25 cellular contexts compared by ENCODE assay signal in genomic region chr2:134573724-134574123, GRCh38.
"Had no signal": no experiment of that assay in that cellular context is flagged by ENCODE, and none has a peak within 500 bp of the region (broad histone marks: within the 10 kb centered on the region; RNA-seq: fewer than 3 reads in every experiment).

No MANE protein-coding gene starts in this region.

- FAIRE-seq: endothelial cell of umbilical vein, frontal cortex, kidney had no signal

- ATAC-seq: effector memory CD8-positive, alpha-beta T cell; foreskin keratinocyte; gastroesophageal sphincter; left colon; left lobe of liver; lower lobe of right lung; mucosa of descending colon had no signal

- H3K27ac Mint-ChIP-seq: dendritic cell treated with granulocyte-macrophage colony-stimulating factor and Interleukin-4, amounts not matched to agents 40 ng/mL and 50 ng/mL, for 4 days; effector memory CD8-positive, alpha-beta T cell; endodermal cell; immature natural killer cell; mesothelial cell of epicardium; naive B cell had no signal

- H3K79me2 ChIP-seq: hepatocyte had no signal

- H3K4me3 Mint-ChIP-seq: dendritic cell treated with granulocyte-macrophage colony-stimulating factor and Interleukin-4, amounts not matched to agents 40 ng/mL and 50 ng/mL, for 4 days; effector memory CD8-positive, alpha-beta T cell; endodermal cell; immature natural killer cell; mesothelial cell of epicardium had no signal

- H3K4me1 Mint-ChIP-seq: endodermal cell, immature natural killer cell, mesothelial cell of epicardium had no signal

- H3K27ac ChIP-seq: colonic mucosa, esophagus muscularis mucosa, foreskin keratinocyte, gastroesophageal sphincter, hepatocyte, left ventricle myocardium inferior, lower lobe of right lung had no signal

- H3K4me3 ChIP-seq: colonic mucosa, esophagus muscularis mucosa, gastroesophageal sphincter, hepatocyte, left ventricle myocardium inferior, lower lobe of right lung, mucosa of descending colon had no signal

- H3K36me3 ChIP-seq: colonic mucosa, esophagus muscularis mucosa, gastroesophageal sphincter, left ventricle myocardium inferior, lower lobe of right lung had no signal

- H3K9me3 ChIP-seq: colonic mucosa, esophagus muscularis mucosa, gastroesophageal sphincter, left ventricle myocardium inferior, lower lobe of right lung, mucosa of descending colon had no signal

- H3K36me3 Mint-ChIP-seq: immature natural killer cell, mesothelial cell of epicardium, naive B cell had no signal

- DNase-seq: colonic mucosa; cortex of kidney; effector CD8-positive, alpha-beta T cell; effector memory CD8-positive, alpha-beta T cell; endodermal cell; foreskin keratinocyte; hypothalamus; immature natural killer cell; islet precursor cell; kidney; kidney glomerular epithelial cell; left colon; left ventricle myocardium inferior; lower lobe of right lung; mesenchymal stem cell; mucosa of descending colon; naive B cell had no signal

- H3K4me2 ChIP-seq: hepatocyte had no signal

- H3K9me3 Mint-ChIP-seq: dendritic cell treated with granulocyte-macrophage colony-stimulating factor and Interleukin-4, amounts not matched to agents 40 ng/mL and 50 ng/mL, for 4 days; effector memory CD8-positive, alpha-beta T cell; endodermal cell; immature natural killer cell; mesothelial cell of epicardium; naive B cell had no signal

- H3K27me3 ChIP-seq: colonic mucosa, esophagus muscularis mucosa, gastroesophageal sphincter, hepatocyte had no signal

- H3K4me1 ChIP-seq: colonic mucosa, esophagus muscularis mucosa, foreskin keratinocyte, gastroesophageal sphincter, left ventricle myocardium inferior, lower lobe of right lung had no signal

- H2AFZ ChIP-seq: hepatocyte had no signal

- H3K27me3 Mint-ChIP-seq: dendritic cell treated with granulocyte-macrophage colony-stimulating factor and Interleukin-4, amounts not matched to agents 40 ng/mL and 50 ng/mL, for 4 days had no signal
